Comparison of ENCODE assay signal across 1 cellular context in the genomic region with DNA sequence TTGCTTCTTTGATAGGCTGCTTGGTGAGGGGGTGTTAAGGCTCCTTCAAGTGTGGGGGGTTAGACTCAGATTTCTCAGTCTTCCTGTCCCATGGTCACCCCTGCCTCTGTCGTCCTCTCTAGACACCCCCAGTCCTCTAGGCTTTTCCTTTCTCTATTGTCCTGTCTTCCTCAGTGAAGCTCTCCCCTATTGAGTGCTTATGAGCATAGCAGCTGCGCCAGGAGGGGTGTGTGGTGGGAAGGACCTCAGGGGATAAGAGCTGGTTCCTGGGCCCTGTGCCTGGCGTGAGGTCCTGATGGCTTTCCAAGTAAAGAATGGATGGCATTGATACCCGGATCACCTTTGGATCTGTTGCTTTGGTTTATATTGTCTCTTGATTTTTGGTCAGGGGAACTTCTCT.
TF ChIP-seq lines count a peak whose summit lies in the region.

No MANE protein-coding gene starts in this region.

TF ChIP-seq in GM23338, 12 proteins besides CTCF, POLR2A, EP300 and RAD21 (continued from another document):
- TF ChIP-seq, protein P1, sequence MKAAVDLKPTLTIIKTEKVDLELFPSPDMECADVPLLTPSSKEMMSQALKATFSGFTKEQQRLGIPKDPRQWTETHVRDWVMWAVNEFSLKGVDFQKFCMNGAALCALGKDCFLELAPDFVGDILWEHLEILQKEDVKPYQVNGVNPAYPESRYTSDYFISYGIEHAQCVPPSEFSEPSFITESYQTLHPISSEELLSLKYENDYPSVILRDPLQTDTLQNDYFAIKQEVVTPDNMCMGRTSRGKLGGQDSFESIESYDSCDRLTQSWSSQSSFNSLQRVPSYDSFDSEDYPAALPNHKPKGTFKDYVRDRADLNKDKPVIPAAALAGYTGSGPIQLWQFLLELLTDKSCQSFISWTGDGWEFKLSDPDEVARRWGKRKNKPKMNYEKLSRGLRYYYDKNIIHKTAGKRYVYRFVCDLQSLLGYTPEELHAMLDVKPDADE (IDR thresholded peaks at IDR 0.05) = no peak
- no peak for TF ChIP-seq STAT1 (IDR thresholded peaks at IDR 0.05; ENCODE audit: unreplicated experiment)
